21 cellular contexts compared by ENCODE assay signal in genomic region chr3:191804935-191805334, GRCh38.
DNase-seq lines count a peak whose midpoint lies in the region; ATAC-seq and TF ChIP-seq lines count a peak whose summit lies in the region.
"Had no signal": no experiment of that assay in that cellular context is flagged by ENCODE, and none has a peak within 500 bp of the region (broad histone marks: within the 10 kb centered on the region; RNA-seq: fewer than 3 reads in every experiment).

No MANE protein-coding gene starts in this region.

- no peaks in the 10 kb centered on the region for H3K36me3 ChIP-seq in Caco-2 (ENCODE audit: control insufficient read depth, insufficient read depth, low read length)
- no peaks in the 10 kb centered on the region for H3K36me3 ChIP-seq in endodermal cell (ENCODE audit: control insufficient read depth, insufficient read depth, low read length)
- no peaks in the 10 kb centered on the region for H3K36me3 ChIP-seq in upper lobe of left lung
- H3K36me3 ChIP-seq: BLaER1 had no signal

- H3K4me1 Mint-ChIP-seq in Caco-2 (ENCODE audit: low read depth, unreplicated experiment) (peaks cover 7% of the 10 kb centered on the region), endodermal cell (no peaks in the 10 kb centered on the region), progenitor cell of endocrine pancreas (ENCODE audit: low read depth) (no peaks in the 10 kb centered on the region)
- H3K4me1 Mint-ChIP-seq: B cell; CD4-positive, CD25-positive, alpha-beta regulatory T cell had no signal

- POLR2A ChIA-PET in Caco-2 (lab: Charles Lee), result no interaction called here

- H3K36me3 Mint-ChIP-seq in Caco-2 (ENCODE audit: insufficient read depth, unreplicated experiment) (no peaks in the 10 kb centered on the region), endodermal cell (ENCODE audit: low read depth) (peaks cover 52% of the 10 kb centered on the region), progenitor cell of endocrine pancreas (ENCODE audit: insufficient read depth) (no peaks in the 10 kb centered on the region)
- H3K36me3 Mint-ChIP-seq: CD4-positive, CD25-positive, alpha-beta regulatory T cell; CD8-positive, alpha-beta T cell had no signal

- DNase-seq in Caco-2 (no peak), endodermal cell (no peak), progenitor cell of endocrine pancreas (ENCODE audit: low spot score, unreplicated experiment) (no peak), upper lobe of left lung (no peak), GM10266 (ENCODE audit: extremely low spot score) (no peak), HCEC 1CT (no peak), lower leg skin (ENCODE audit: low spot score in 2 of 2) (no peak), NCI-H774 (lab: John Stamatoyannopoulos, UW) (no peak)
- DNase-seq: Calu3; CD4-positive, CD25-positive, alpha-beta regulatory T cell; CD8-positive, alpha-beta T cell; DMS53; DMS79 treated with DMSO at 0.1 percent for 48 hours; GF-D8; GM23248; H9; HFFc6 had no signal

- H3K4me3 Mint-ChIP-seq in Caco-2 (ENCODE audit: unreplicated experiment) (no peak overlapping the region), endodermal cell (no peak overlapping the region), progenitor cell of endocrine pancreas (ENCODE audit: low read depth) (no peak overlapping the region)
- H3K4me3 Mint-ChIP-seq: B cell; CD4-positive, CD25-positive, alpha-beta regulatory T cell; CD8-positive, alpha-beta T cell; H9; HFFc6 had no signal

- peaks cover 13% of the 10 kb centered on the region for H3K9me3 Mint-ChIP-seq in Caco-2 (ENCODE audit: unreplicated experiment)
- H3K9me3 Mint-ChIP-seq in endodermal cell, result peaks cover 54% of the 10 kb centered on the region
- peaks cover 14% of the 10 kb centered on the region for H3K9me3 Mint-ChIP-seq in progenitor cell of endocrine pancreas (ENCODE audit: low read depth)

- intact Hi-C loops in Caco-2 (cut with micrococcal nuclease; ENCODE audit: unreplicated experiment), result no loop called here
- intact Hi-C loops in lower leg skin (cut with DNase I; ENCODE audit: low total_unique reads), result no loop called here

- peaks cover 10% of the 10 kb centered on the region; the same call in 1 of the 2 replicates for H3K4me1 ChIP-seq in Caco-2
- H3K4me1 ChIP-seq in endodermal cell (ENCODE audit: control insufficient read depth, insufficient read depth, low read length), result no peaks in the 10 kb centered on the region
- H3K4me1 ChIP-seq in upper lobe of left lung, result no peaks in the 10 kb centered on the region
- H3K4me1 ChIP-seq: BLaER1 had no signal

- H3K27ac Mint-ChIP-seq in Caco-2 (ENCODE audit: unreplicated experiment) (peak overlapping the region; percentile 42), endodermal cell (no peak overlapping the region), progenitor cell of endocrine pancreas (peak overlapping the region; percentile 59)
- H3K27ac Mint-ChIP-seq: B cell; CD4-positive, CD25-positive, alpha-beta regulatory T cell; CD8-positive, alpha-beta T cell; HFFc6 had no signal

- no peak for TF ChIP-seq POLR2A in upper lobe of left lung (IDR thresholded peaks at IDR 0.05)
- TF ChIP-seq POLR2A in lower leg skin (IDR thresholded peaks at IDR 0.05), result no peak

- no peak overlapping the region for H3K4me3 ChIP-seq in Caco-2 (ENCODE audit: low read depth, low read length)
- peak overlapping the region; percentile 41 for H3K4me3 ChIP-seq in endodermal cell (ENCODE audit: low read length)
- H3K4me3 ChIP-seq in upper lobe of left lung, result no peak overlapping the region
- H3K4me3 ChIP-seq in lower leg skin (ENCODE audit: low read depth, poor library complexity, severe bottlenecking), result no peak overlapping the region
- H3K4me3 ChIP-seq: BLaER1, GM23248 had no signal

- ATAC-seq in upper lobe of left lung (ENCODE audit: low FRiP score in 2 of 2), result peak; percentile 28 to 57
- ATAC-seq: CD8-positive, alpha-beta T cell had no signal

- WGBS in endodermal cell (ENCODE audit: insufficient coverage in 1 of 2, insufficient read length in 1 of 2), 2 experiments, result 82% methylated on average over 1 of the region's 1 CpG; no CpG with 5 or more reads in 1 of the 2 experiments
- WGBS in upper lobe of left lung, 2 donors, result 42% methylated on average over 1 of the region's 1 CpG; no CpG with 5 or more reads in 1 of the 2 donors
- 40 to 75% methylated on average over 1 of the region's 1 CpG for WGBS in lower leg skin, 2 donors

- H3K9ac ChIP-seq in endodermal cell (ENCODE audit: extremely low read depth, low read length, poor library complexity, severe bottlenecking), result no peak overlapping the region
- H3K9ac ChIP-seq: BLaER1, GM23248 had no signal

- peaks cover 29% of the 10 kb centered on the region for H3K9me3 ChIP-seq in Caco-2
- H3K9me3 ChIP-seq in endodermal cell (ENCODE audit: control insufficient read depth, low read length), result peaks cover 58% of the 10 kb centered on the region
- H3K9me3 ChIP-seq in upper lobe of left lung, result peaks cover 0 to 24% (median 7%) of the 10 kb centered on the region in 4 donors

- no TSS peak for BruUV-seq in Caco-2 (replicated peaks; lab: Mats Ljungman, UMichigan)

- TF ChIP-seq CTCF in Caco-2 (IDR thresholded peaks at IDR 0.05; ENCODE audit: insufficient read depth in 1 of 2, low read depth in 1 of 2, low read length in 1 of 2, severe bottlenecking in 1 of 2, unreplicated experiment in 1 of 2), result no peak
- no peak for TF ChIP-seq CTCF in endodermal cell (conservative IDR thresholded peaks at IDR 0.05)
- no peak for TF ChIP-seq CTCF in progenitor cell of endocrine pancreas (IDR thresholded peaks at IDR 0.05; ENCODE audit: unreplicated experiment)
- TF ChIP-seq CTCF in upper lobe of left lung (IDR thresholded peaks at IDR 0.05), result no peak
- TF ChIP-seq CTCF in GM10266 (IDR thresholded peaks at IDR 0.05; ENCODE audit: control insufficient read depth, insufficient read depth, low read depth, missing control alignments), result no peak
- no peak for TF ChIP-seq CTCF in lower leg skin (IDR thresholded peaks at IDR 0.05)

- H3K27ac ChIP-seq in endodermal cell (ENCODE audit: low read depth, low read length) (no peak overlapping the region), upper lobe of left lung (no peak overlapping the region)
- H3K27ac ChIP-seq: 22Rv1, BLaER1, C4-2B, GM23248 had no signal

- TF ChIP-seq EP300 in upper lobe of left lung (IDR thresholded peaks at IDR 0.05), result no peak

- CTCF ChIA-PET in Caco-2 (lab: Charles Lee), result no interaction called here

- no peaks in the 10 kb centered on the region for H3K27me3 Mint-ChIP-seq in Caco-2 (ENCODE audit: insufficient read depth, unreplicated experiment)
- H3K27me3 Mint-ChIP-seq in endodermal cell (ENCODE audit: insufficient read depth), result no peaks in the 10 kb centered on the region
- H3K27me3 Mint-ChIP-seq in progenitor cell of endocrine pancreas, result no peaks in the 10 kb centered on the region
- H3K27me3 Mint-ChIP-seq: B cell; CD4-positive, CD25-positive, alpha-beta regulatory T cell had no signal

- no peaks in the 10 kb centered on the region for H3K27me3 ChIP-seq in Caco-2 (replicated peaks; ENCODE audit: control insufficient read depth, insufficient read depth, low read length)
- H3K27me3 ChIP-seq in endodermal cell (ENCODE audit: control insufficient read depth, insufficient read depth, low read length, poor library complexity, severe bottlenecking), result no peaks in the 10 kb centered on the region
- H3K27me3 ChIP-seq in upper lobe of left lung, result no peaks in the 10 kb centered on the region
- H3K27me3 ChIP-seq: BLaER1 had no signal
